Comparison of ENCODE assay signal across 1 cellular context in the genomic region with DNA sequence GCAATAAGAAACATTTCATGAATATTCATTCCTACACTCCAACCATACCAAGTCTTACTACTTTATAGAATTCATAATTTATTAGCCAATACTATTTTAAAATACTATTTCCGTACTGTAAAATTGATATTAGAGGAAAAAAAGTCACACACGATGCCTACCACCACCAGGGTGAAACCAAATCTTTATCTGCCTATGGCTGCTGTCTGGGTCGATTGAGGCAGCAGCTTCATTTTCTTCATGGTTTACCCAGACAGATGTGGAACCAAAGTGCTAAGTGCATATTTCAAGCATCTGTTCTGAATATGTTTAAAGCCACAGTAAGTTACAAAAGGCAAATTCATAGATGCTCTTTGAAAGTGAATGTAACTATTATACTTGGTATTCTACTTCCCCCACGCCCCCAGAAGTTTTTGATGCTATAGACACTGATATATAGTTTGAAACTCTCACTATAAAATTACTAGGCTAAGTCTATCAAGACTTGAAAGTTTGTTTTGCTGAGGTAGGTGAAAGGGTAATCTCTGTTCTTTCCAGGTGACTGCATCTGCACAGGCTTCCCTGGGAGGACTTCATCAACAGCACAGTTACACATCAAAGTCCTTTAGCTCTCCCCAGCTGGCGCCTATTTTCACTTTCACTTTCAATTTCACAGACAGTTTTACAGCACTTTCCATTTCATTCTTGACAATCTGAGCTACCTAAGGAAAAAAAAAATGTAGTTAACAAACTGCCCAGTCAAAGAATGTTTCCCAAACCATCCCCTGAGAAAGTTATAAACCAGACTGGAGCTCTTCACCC.
TF ChIP-seq lines count a peak whose summit lies in the region.

No MANE protein-coding gene starts in this region.

TF ChIP-seq in GM12878, 131 proteins besides CTCF, POLR2A, EP300 and RAD21 (continued from another document):
- TF ChIP-seq, protein P1, sequence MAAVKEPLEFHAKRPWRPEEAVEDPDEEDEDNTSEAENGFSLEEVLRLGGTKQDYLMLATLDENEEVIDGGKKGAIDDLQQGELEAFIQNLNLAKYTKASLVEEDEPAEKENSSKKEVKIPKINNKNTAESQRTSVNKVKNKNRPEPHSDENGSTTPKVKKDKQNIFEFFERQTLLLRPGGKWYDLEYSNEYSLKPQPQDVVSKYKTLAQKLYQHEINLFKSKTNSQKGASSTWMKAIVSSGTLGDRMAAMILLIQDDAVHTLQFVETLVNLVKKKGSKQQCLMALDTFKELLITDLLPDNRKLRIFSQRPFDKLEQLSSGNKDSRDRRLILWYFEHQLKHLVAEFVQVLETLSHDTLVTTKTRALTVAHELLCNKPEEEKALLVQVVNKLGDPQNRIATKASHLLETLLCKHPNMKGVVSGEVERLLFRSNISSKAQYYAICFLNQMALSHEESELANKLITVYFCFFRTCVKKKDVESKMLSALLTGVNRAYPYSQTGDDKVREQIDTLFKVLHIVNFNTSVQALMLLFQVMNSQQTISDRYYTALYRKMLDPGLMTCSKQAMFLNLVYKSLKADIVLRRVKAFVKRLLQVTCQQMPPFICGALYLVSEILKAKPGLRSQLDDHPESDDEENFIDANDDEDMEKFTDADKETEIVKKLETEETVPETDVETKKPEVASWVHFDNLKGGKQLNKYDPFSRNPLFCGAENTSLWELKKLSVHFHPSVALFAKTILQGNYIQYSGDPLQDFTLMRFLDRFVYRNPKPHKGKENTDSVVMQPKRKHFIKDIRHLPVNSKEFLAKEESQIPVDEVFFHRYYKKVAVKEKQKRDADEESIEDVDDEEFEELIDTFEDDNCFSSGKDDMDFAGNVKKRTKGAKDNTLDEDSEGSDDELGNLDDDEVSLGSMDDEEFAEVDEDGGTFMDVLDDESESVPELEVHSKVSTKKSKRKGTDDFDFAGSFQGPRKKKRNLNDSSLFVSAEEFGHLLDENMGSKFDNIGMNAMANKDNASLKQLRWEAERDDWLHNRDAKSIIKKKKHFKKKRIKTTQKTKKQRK (IDR thresholded peaks at IDR 0.05; ENCODE audit: low read depth, low read length): no peak
- TF ChIP-seq, protein P2, sequence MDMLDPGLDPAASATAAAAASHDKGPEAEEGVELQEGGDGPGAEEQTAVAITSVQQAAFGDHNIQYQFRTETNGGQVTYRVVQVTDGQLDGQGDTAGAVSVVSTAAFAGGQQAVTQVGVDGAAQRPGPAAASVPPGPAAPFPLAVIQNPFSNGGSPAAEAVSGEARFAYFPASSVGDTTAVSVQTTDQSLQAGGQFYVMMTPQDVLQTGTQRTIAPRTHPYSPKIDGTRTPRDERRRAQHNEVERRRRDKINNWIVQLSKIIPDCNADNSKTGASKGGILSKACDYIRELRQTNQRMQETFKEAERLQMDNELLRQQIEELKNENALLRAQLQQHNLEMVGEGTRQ (IDR thresholded peaks at IDR 0.05; ENCODE audit: borderline replicate concordance, low read depth, low read length): no peak
- no peak for TF ChIP-seq SP1 (IDR thresholded peaks at IDR 0.05; ENCODE audit: low read depth, low read length)
- no peak for TF ChIP-seq ZNF207 (IDR thresholded peaks at IDR 0.05; ENCODE audit: borderline replicate concordance)
- TF ChIP-seq, protein P3, sequence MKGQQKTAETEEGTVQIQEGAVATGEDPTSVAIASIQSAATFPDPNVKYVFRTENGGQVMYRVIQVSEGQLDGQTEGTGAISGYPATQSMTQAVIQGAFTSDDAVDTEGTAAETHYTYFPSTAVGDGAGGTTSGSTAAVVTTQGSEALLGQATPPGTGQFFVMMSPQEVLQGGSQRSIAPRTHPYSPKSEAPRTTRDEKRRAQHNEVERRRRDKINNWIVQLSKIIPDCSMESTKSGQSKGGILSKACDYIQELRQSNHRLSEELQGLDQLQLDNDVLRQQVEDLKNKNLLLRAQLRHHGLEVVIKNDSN (IDR thresholded peaks at IDR 0.05; ENCODE audit: borderline replicate concordance, extremely low read length, insufficient read depth, low read depth, low read length): no peak
- no peak for TF ChIP-seq CHD2 (IDR thresholded peaks at IDR 0.05; ENCODE audit: borderline replicate concordance, low read depth, low read length)
- TF ChIP-seq, protein P4, sequence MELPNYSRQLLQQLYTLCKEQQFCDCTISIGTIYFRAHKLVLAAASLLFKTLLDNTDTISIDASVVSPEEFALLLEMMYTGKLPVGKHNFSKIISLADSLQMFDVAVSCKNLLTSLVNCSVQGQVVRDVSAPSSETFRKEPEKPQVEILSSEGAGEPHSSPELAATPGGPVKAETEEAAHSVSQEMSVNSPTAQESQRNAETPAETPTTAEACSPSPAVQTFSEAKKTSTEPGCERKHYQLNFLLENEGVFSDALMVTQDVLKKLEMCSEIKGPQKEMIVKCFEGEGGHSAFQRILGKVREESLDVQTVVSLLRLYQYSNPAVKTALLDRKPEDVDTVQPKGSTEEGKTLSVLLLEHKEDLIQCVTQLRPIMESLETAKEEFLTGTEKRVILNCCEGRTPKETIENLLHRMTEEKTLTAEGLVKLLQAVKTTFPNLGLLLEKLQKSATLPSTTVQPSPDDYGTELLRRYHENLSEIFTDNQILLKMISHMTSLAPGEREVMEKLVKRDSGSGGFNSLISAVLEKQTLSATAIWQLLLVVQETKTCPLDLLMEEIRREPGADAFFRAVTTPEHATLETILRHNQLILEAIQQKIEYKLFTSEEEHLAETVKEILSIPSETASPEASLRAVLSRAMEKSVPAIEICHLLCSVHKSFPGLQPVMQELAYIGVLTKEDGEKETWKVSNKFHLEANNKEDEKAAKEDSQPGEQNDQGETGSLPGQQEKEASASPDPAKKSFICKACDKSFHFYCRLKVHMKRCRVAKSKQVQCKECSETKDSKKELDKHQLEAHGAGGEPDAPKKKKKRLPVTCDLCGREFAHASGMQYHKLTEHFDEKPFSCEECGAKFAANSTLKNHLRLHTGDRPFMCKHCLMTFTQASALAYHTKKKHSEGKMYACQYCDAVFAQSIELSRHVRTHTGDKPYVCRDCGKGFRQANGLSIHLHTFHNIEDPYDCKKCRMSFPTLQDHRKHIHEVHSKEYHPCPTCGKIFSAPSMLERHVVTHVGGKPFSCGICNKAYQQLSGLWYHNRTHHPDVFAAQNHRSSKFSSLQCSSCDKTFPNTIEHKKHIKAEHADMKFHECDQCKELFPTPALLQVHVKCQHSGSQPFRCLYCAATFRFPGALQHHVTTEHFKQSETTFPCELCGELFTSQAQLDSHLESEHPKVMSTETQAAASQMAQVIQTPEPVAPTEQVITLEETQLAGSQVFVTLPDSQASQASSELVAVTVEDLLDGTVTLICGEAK (IDR thresholded peaks at IDR 0.05; ENCODE audit: borderline replicate concordance): 0 out of 2 replicates have a peak, but pooled peaks have one; percentile 18
- TF ChIP-seq, protein P5, sequence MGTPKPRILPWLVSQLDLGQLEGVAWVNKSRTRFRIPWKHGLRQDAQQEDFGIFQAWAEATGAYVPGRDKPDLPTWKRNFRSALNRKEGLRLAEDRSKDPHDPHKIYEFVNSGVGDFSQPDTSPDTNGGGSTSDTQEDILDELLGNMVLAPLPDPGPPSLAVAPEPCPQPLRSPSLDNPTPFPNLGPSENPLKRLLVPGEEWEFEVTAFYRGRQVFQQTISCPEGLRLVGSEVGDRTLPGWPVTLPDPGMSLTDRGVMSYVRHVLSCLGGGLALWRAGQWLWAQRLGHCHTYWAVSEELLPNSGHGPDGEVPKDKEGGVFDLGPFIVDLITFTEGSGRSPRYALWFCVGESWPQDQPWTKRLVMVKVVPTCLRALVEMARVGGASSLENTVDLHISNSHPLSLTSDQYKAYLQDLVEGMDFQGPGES (IDR thresholded peaks at IDR 0.05): no peak
- TF ChIP-seq, protein P6, sequence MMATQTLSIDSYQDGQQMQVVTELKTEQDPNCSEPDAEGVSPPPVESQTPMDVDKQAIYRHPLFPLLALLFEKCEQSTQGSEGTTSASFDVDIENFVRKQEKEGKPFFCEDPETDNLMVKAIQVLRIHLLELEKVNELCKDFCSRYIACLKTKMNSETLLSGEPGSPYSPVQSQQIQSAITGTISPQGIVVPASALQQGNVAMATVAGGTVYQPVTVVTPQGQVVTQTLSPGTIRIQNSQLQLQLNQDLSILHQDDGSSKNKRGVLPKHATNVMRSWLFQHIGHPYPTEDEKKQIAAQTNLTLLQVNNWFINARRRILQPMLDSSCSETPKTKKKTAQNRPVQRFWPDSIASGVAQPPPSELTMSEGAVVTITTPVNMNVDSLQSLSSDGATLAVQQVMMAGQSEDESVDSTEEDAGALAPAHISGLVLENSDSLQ (IDR thresholded peaks at IDR 0.05): peak; percentile 19; the same call in 1 of the 2 replicates
- TF ChIP-seq NBN (IDR thresholded peaks at IDR 0.05): peak; percentile 33; the same call in 1 of the 2 replicates
- TF ChIP-seq, protein P7, sequence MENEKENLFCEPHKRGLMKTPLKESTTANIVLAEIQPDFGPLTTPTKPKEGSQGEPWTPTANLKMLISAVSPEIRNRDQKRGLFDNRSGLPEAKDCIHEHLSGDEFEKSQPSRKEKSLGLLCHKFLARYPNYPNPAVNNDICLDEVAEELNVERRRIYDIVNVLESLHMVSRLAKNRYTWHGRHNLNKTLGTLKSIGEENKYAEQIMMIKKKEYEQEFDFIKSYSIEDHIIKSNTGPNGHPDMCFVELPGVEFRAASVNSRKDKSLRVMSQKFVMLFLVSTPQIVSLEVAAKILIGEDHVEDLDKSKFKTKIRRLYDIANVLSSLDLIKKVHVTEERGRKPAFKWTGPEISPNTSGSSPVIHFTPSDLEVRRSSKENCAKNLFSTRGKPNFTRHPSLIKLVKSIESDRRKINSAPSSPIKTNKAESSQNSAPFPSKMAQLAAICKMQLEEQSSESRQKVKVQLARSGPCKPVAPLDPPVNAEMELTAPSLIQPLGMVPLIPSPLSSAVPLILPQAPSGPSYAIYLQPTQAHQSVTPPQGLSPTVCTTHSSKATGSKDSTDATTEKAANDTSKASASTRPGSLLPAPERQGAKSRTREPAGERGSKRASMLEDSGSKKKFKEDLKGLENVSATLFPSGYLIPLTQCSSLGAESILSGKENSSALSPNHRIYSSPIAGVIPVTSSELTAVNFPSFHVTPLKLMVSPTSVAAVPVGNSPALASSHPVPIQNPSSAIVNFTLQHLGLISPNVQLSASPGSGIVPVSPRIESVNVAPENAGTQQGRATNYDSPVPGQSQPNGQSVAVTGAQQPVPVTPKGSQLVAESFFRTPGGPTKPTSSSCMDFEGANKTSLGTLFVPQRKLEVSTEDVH (IDR thresholded peaks at IDR 0.05; ENCODE audit: low read depth, partially characterized antibody): no peak
- TF ChIP-seq DPF2 (IDR thresholded peaks at IDR 0.05): no peak
- peak; percentile 64 for TF ChIP-seq ATF7 (IDR thresholded peaks at IDR 0.05; ENCODE audit: low read depth)
- no peak for TF ChIP-seq KDM1A (IDR thresholded peaks at IDR 0.05; ENCODE audit: borderline replicate concordance)
- peak; percentile 37; the same call in 1 of the 2 replicates for TF ChIP-seq ZNF384 (IDR thresholded peaks at IDR 0.05; ENCODE audit: borderline replicate concordance, low read depth, low read length)
- TF ChIP-seq MYB (IDR thresholded peaks at IDR 0.05; ENCODE audit: borderline replicate concordance, low read depth, low read length): no peak
